ENCODE assay signal across 8 cellular contexts in the genomic region with DNA sequence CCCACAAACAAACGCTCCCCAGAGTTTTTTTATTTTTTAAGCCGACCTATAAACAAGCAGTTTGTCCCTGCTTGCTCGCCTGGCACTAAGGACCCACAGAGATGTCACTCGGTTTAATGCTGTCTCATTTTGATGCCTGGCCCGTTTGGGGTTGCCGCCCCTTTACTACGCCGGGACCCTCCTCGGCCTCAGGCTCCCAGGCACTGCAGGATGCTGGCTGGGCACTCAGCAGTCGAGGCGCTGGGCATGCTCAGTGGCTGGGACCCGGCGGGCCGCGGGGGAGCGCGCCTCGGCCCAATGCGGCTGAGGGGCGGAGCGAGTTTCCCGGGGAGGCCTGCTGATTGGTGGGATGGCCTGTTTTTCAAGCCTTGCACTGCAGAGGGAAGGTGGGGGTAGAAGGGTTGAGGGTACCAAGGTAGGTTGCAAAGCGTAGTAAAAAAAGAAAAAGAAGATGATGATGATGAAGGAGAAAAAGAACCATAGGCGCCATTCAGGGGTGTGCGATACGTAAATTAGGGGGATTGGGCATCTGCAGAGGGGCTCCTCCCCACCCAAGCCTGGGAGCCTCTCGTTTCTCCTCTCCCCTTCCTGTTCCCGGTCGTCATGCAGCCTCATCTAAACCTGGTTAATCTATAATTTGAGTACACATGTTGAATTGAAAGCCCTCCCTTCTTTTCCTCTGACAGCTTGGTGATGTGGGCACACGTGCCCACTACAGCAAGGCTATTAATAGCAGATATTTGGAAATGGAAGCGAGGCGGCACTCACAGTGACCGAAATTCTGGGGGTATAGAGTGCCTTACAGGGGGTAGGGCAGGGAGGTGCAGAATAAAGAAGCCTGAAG. TPM values are rescaled to one million over a fixed set of nuclear protein-coding genes. Genes with fewer than 3 reads are reported as not detected.
A peak's percentile ranks its signal among the peaks of the same experiment; 100 is the strongest.
DNase-seq lines count a peak whose midpoint lies in the region; ATAC-seq and TF ChIP-seq lines count a peak whose summit lies in the region.

No MANE protein-coding gene starts in this region.

- H3F3A ChIP-seq in PC-9 (ENCODE audit: insufficient read depth, low read depth): peaks cover 8% of the 10 kb centered on the region; the same call in 1 of the 2 replicates

- no peak overlapping the region for H3K4me3 ChIP-seq in PC-9
- H3K4me3 ChIP-seq in thoracic aorta: peak overlapping the region; percentile 97

- H3K4me1 ChIP-seq in PC-9 (replicated peaks; ENCODE audit: insufficient read depth) (peaks cover 31% of the 10 kb centered on the region), thoracic aorta (ENCODE audit: control insufficient read depth in 1 of 2, low read depth in 2 of 2) (peaks cover 14 to 28% of the 10 kb centered on the region in 2 donors)

- H3K36me3 ChIP-seq in PC-9 (ENCODE audit: low read depth): 0 out of 2 replicates have a peak, but pooled peaks cover 10% of the 10 kb centered on the region
- H3K36me3 ChIP-seq in thoracic aorta: no peaks in the 10 kb centered on the region

- H3K9me3 ChIP-seq in PC-9 (ENCODE audit: insufficient read depth, low read depth) (no peaks in the 10 kb centered on the region), thoracic aorta (no peaks in the 10 kb centered on the region)

- CTCF ChIA-PET in PC-9 (lab: Charles Lee): interaction anchor here (1.3 to 1.6 kb wide), 2 partner anchors 184 to 912 kb away, joined by 4 read pairs; no protein-coding TSS in a partner anchor

- peaks cover 33% of the 10 kb centered on the region for H3K79me2 ChIP-seq in PC-9 (ENCODE audit: low read depth)

- POLR2A ChIA-PET in PC-9 (lab: Charles Lee; ENCODE audit: unreplicated experiment): interaction anchor here (0.8 kb wide), 1 partner anchor 317 kb away, joined by 4 read pairs; no protein-coding TSS in a partner anchor

- H3K9me2 ChIP-seq in PC-9 (ENCODE audit: insufficient read depth): no peaks in the 10 kb centered on the region

- H3K27me3 ChIP-seq in PC-9 (ENCODE audit: insufficient read depth, low read depth): no peaks in the 10 kb centered on the region
- H3K27me3 ChIP-seq in thoracic aorta (replicated peaks; ENCODE audit: insufficient read depth): no peaks in the 10 kb centered on the region

- H3K9me3 Mint-ChIP-seq in CD14-positive monocyte: peaks cover 10 to 36% (median 25%) of the 10 kb centered on the region in 7 donors

- no peak for TF ChIP-seq CTCF in CD14-positive monocyte (IDR thresholded peaks at IDR 0.05)
- no peak for TF ChIP-seq CTCF in PC-9 (conservative IDR thresholded peaks at IDR 0.05)
- TF ChIP-seq CTCF in thoracic aorta (IDR thresholded peaks at IDR 0.05): no peak

- H2AFZ ChIP-seq in PC-9: no peak overlapping the region

- peak overlapping the region in 1 of 7 donors; percentile 56 for H3K27ac Mint-ChIP-seq in CD14-positive monocyte

- peak; percentile 75 for ATAC-seq in GM19372 (IDR thresholded peaks at IDR 0.05; ENCODE audit: low read depth, unreplicated experiment)
- ATAC-seq in HG03520 (IDR thresholded peaks at IDR 0.05; ENCODE audit: unreplicated experiment): peak; percentile 80
- ATAC-seq in thoracic aorta (ENCODE audit: insufficient number of reproducible peaks, low FRiP score, low read depth): peak; percentile 56

- intact Hi-C loops in CD14-positive monocyte (cut with micrococcal nuclease): loop anchor here (5.0 to 10.0 kb wide), 4 partner anchors 586 to 1136 kb away; no protein-coding TSS in a partner anchor
- intact Hi-C loops in PC-9 (cut with micrococcal nuclease; ENCODE audit: unreplicated experiment): loop anchor here (1.0 to 5.0 kb wide), 2 partner anchors 184 to 669 kb away; no protein-coding TSS in a partner anchor

- peak overlapping the region; percentile 80 to 92 for H3K4me3 Mint-ChIP-seq in CD14-positive monocyte

- H3K4me2 ChIP-seq in PC-9: peak overlapping the region; percentile 77

- H3K36me3 Mint-ChIP-seq in CD14-positive monocyte: peaks cover 13% of the 10 kb centered on the region in 2 donors

- H3K27me3 Mint-ChIP-seq in CD14-positive monocyte (ENCODE audit: low read depth in 3 of 3): peaks cover 53 to 86% (median 58%) of the 10 kb centered on the region in 3 donors

- no TSS peak for BruUV-seq in PC-9 (replicated peaks; lab: Mats Ljungman, UMichigan)

- 0 out of 2 replicates have a peak, but pooled peaks cover 1% of the 10 kb centered on the region for H4K20me1 ChIP-seq in PC-9 (ENCODE audit: insufficient read depth)

- DNase-seq in CD14-positive monocyte (ENCODE audit: low spot score) (no peak), PC-9 (peak in 1 of 2 experiments; percentile 41), activated gamma-delta T cell (lab: John Stamatoyannopoulos, UW) (peak; percentile 32), foreskin melanocyte (peak; percentile 32), nucleus accumbens (lab: John Stamatoyannopoulos, UW) (peak; percentile 44 to 96 (median 91)), thoracic aorta (ENCODE audit: low spot score) (peak; percentile 41)

- H3K27ac ChIP-seq in PC-9: 0 out of 2 replicates have a peak overlapping the region, but pooled peaks have one; percentile 61
- H3K27ac ChIP-seq in thoracic aorta: peak overlapping the region; percentile 90 to 93

- peaks cover 27% of the 10 kb centered on the region for H3K4me1 Mint-ChIP-seq in CD14-positive monocyte

RNA-seq across cellular contexts. Expression of a gene that starts 1.5 kb away (rescaled TPM):
- polyA plus RNA-seq in CD14-positive monocyte: under 1 TPM in 1 of 2 donors, not detected in 1; 0.10 TPM
- 26.2 and 28.6 TPM in 2 replicates for total RNA-seq in PC-9 (2021)
- total RNA-seq in thoracic aorta: 10 to 100 TPM; 18.8 to 23.1 TPM

RNA-seq across cellular contexts. Expression of a gene that starts 34.7 kb away (rescaled TPM):
- 10 to 100 TPM; 15.5 to 19.5 TPM for polyA plus RNA-seq in CD14-positive monocyte
- 22.3 and 23.2 TPM in 2 replicates for total RNA-seq in PC-9 (2021)
- total RNA-seq in thoracic aorta: 10 to 100 TPM; 10.2 to 17.3 TPM
